ENCODE assay signal across 8 cellular contexts in the genomic region with DNA sequence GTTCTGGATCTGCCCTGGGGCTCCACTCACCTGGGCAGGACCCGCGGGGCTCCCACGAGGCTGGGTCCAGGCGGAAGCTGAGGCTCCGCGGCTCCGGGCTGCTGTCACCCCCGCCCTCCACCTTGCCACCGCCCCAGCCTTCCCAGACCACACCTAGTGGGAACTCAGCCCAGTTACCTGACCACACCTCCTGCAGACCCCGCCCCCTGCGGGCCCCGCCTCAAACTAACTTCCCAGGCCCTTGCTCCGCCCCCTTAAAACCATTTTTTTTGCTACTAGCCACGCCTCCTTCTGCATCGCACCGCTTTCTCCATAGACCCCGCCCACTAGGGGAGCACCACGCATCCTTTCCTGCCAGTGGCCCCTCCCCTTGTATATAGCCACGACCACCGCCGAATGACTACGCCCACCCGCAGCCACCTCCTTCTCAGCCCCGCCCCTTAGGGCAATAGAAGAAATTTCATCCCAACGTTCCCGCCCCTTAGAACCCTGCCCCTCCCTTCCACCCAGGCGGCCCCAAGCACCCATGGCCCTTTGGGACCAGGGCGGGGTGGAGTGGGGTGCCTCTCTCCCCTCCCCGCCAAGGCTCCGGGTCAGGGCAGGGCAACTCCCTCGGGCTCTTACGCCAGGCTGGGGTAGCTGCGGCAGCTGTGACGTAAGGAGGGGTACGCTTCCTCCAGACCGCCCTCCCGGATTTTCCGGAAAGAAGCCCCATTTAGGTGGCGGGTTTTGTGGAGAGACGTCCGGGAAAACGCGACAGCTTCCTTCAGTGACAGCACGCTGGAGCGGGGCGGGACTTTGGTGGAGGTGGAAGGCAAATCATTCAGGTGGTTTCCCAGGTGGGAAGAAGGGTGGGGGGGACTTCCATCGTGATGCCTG. TPM values are rescaled to one million over a fixed set of nuclear protein-coding genes. Genes with fewer than 3 reads are reported as not detected.
A peak's percentile ranks its signal among the peaks of the same experiment; 100 is the strongest.
DNase-seq lines count a peak whose midpoint lies in the region; ATAC-seq and TF ChIP-seq lines count a peak whose summit lies in the region.

A gene (minus strand): TSS at position 79 of the 879 bp plus-strand sequence. CDS start 3,687 bp downstream, outside the sequence.

- TF ChIP-seq CTCF in HFFc6 (IDR thresholded peaks at IDR 0.05) = no peak

- no peaks in the 10 kb centered on the region for H3K27me3 Mint-ChIP-seq in activated CD4-positive, alpha-beta T cell treated with anti-CD3 and anti-CD28 coated beads, Interleukin-2, amount 10 ng/mL, durations not matched to agents 24 days and 14 days
- peaks cover 5% of the 10 kb centered on the region for H3K27me3 Mint-ChIP-seq in HFFc6 (ENCODE audit: insufficient read depth)

- peaks cover 3% of the 10 kb centered on the region for H3K36me3 Mint-ChIP-seq in activated CD4-positive, alpha-beta T cell treated with anti-CD3 and anti-CD28 coated beads, Interleukin-2, amount 10 ng/mL, durations not matched to agents 24 days and 14 days (ENCODE audit: low read depth)
- no peaks in the 10 kb centered on the region for H3K36me3 Mint-ChIP-seq in HFFc6 (ENCODE audit: low read depth)

- ATAC-seq in GM18867 (IDR thresholded peaks at IDR 0.05; ENCODE audit: unreplicated experiment) (peak; percentile 74), HG03039 (IDR thresholded peaks at IDR 0.05; ENCODE audit: unreplicated experiment) (peak; percentile 53)

- DNase-seq in NCI-H2227 treated with DMSO at 0.1 percent for 48 hours (lab: John Stamatoyannopoulos, UW) (peak; percentile 6), dermis microvascular lymphatic vessel endothelial cell (ENCODE audit: low read depth in 2 of 2) (peak; percentile 73 to 78), mesenteric fat pad (ENCODE audit: low spot score) (peak; percentile 92), HFFc6 (no peak)
- peak; percentile 98 for DNase-seq in activated CD4-positive, alpha-beta T cell treated with anti-CD3 and anti-CD28 coated beads, Interleukin-2, amount 10 ng/mL, durations not matched to agents 24 days and 14 days
- peak; percentile 85 to 88 for DNase-seq in stimulated activated CD8-positive, alpha-beta memory T cell treated with anti-CD3 and anti-CD28 coated beads, Interleukin-7, amount 100 ng/mL, for 1 hour (ENCODE audit: low read depth in 2 of 2)

- peak within 1 kb of the TSS; percentile 92 for H3K27ac Mint-ChIP-seq in activated CD4-positive, alpha-beta T cell treated with anti-CD3 and anti-CD28 coated beads, Interleukin-2, amount 10 ng/mL, durations not matched to agents 24 days and 14 days
- H3K27ac Mint-ChIP-seq in HFFc6 = no peak within 1 kb of the TSS

- intact Hi-C loops in activated CD4-positive, alpha-beta T cell treated with anti-CD3 and anti-CD28 coated beads, Interleukin-2, amount 10 ng/mL, durations not matched to agents 24 days and 14 days (cut with micrococcal nuclease) = loop anchor here (1.0 to 2.0 kb wide), 3 partner anchors 15 to 35 kb away; no protein-coding TSS in a partner anchor

- H3K4me3 Mint-ChIP-seq in activated CD4-positive, alpha-beta T cell treated with anti-CD3 and anti-CD28 coated beads, Interleukin-2, amount 10 ng/mL, durations not matched to agents 24 days and 14 days = peak within 1 kb of the TSS; percentile 88
- H3K4me3 Mint-ChIP-seq in HFFc6 = no peak within 1 kb of the TSS

- H3K4me1 Mint-ChIP-seq in activated CD4-positive, alpha-beta T cell treated with anti-CD3 and anti-CD28 coated beads, Interleukin-2, amount 10 ng/mL, durations not matched to agents 24 days and 14 days = peaks cover 46% of the 10 kb centered on the region
- peaks cover 12% of the 10 kb centered on the region for H3K4me1 Mint-ChIP-seq in HFFc6 (ENCODE audit: low read depth)

- H3K9me3 Mint-ChIP-seq in activated CD4-positive, alpha-beta T cell treated with anti-CD3 and anti-CD28 coated beads, Interleukin-2, amount 10 ng/mL, durations not matched to agents 24 days and 14 days = no peaks in the 10 kb centered on the region
- no peaks in the 10 kb centered on the region for H3K9me3 Mint-ChIP-seq in HFFc6

RNA-seq across cellular contexts. Expression of the gene that starts here (rescaled TPM):
- 9.8 and 11.0 TPM in 2 replicates for total RNA-seq in activated CD4-positive, alpha-beta T cell treated with anti-CD3 and anti-CD28 coated beads, Interleukin-2, amount 10 ng/mL, durations not matched to agents 24 days and 14 days
- total RNA-seq in dermis microvascular lymphatic vessel endothelial cell (3.2 and 3.8 TPM in 2 replicates), mesenteric fat pad (0.55 TPM)
- total RNA-seq in HFFc6 (2021; fragmentation: NEBNext Ultra II Directional; extraction: Animal tissue kit (Norgen Biotek cat#: 25700)) = not detected

Comparison
In these comparisons a context has a peak if more than half of its experiments do, and no peak if none do; other contexts are left out.
1. Peak in DNase-seq in mesenteric fat pad; RNA of the gene not detected or under 1 TPM.